In the genomic region with DNA sequence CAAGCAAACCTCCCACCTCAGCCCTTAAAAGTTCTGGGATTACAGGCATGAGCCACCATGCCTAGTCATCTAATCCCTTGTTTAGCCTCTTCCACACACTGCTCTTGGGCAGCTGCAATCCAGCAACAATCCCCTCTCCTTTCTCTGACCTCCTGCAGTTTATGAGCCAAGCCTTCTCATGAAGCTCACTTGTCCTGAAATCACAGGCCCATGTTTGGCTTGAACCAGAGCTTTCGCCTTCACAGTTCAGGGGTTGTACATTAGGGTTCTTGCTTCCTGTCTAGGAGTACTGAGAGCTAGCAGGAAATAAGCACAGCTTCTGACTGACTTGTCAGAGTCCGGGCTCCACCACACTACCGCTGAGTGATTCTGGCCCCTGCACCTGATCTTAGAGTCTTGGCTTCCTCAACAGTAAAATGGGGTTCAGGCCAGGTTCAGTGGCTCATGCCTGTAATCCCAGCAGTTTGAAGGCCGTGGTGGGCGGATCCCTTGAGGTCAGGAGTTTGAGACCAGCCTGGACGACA, we compare ENCODE assay signal across 2 cellular contexts.
TF ChIP-seq lines count a peak whose summit lies in the region.

No MANE protein-coding gene starts in this region.

TF ChIP-seq in GM23338, 12 proteins besides CTCF, POLR2A, EP300 and RAD21 (continued from another document):
- TF ChIP-seq, protein P1, sequence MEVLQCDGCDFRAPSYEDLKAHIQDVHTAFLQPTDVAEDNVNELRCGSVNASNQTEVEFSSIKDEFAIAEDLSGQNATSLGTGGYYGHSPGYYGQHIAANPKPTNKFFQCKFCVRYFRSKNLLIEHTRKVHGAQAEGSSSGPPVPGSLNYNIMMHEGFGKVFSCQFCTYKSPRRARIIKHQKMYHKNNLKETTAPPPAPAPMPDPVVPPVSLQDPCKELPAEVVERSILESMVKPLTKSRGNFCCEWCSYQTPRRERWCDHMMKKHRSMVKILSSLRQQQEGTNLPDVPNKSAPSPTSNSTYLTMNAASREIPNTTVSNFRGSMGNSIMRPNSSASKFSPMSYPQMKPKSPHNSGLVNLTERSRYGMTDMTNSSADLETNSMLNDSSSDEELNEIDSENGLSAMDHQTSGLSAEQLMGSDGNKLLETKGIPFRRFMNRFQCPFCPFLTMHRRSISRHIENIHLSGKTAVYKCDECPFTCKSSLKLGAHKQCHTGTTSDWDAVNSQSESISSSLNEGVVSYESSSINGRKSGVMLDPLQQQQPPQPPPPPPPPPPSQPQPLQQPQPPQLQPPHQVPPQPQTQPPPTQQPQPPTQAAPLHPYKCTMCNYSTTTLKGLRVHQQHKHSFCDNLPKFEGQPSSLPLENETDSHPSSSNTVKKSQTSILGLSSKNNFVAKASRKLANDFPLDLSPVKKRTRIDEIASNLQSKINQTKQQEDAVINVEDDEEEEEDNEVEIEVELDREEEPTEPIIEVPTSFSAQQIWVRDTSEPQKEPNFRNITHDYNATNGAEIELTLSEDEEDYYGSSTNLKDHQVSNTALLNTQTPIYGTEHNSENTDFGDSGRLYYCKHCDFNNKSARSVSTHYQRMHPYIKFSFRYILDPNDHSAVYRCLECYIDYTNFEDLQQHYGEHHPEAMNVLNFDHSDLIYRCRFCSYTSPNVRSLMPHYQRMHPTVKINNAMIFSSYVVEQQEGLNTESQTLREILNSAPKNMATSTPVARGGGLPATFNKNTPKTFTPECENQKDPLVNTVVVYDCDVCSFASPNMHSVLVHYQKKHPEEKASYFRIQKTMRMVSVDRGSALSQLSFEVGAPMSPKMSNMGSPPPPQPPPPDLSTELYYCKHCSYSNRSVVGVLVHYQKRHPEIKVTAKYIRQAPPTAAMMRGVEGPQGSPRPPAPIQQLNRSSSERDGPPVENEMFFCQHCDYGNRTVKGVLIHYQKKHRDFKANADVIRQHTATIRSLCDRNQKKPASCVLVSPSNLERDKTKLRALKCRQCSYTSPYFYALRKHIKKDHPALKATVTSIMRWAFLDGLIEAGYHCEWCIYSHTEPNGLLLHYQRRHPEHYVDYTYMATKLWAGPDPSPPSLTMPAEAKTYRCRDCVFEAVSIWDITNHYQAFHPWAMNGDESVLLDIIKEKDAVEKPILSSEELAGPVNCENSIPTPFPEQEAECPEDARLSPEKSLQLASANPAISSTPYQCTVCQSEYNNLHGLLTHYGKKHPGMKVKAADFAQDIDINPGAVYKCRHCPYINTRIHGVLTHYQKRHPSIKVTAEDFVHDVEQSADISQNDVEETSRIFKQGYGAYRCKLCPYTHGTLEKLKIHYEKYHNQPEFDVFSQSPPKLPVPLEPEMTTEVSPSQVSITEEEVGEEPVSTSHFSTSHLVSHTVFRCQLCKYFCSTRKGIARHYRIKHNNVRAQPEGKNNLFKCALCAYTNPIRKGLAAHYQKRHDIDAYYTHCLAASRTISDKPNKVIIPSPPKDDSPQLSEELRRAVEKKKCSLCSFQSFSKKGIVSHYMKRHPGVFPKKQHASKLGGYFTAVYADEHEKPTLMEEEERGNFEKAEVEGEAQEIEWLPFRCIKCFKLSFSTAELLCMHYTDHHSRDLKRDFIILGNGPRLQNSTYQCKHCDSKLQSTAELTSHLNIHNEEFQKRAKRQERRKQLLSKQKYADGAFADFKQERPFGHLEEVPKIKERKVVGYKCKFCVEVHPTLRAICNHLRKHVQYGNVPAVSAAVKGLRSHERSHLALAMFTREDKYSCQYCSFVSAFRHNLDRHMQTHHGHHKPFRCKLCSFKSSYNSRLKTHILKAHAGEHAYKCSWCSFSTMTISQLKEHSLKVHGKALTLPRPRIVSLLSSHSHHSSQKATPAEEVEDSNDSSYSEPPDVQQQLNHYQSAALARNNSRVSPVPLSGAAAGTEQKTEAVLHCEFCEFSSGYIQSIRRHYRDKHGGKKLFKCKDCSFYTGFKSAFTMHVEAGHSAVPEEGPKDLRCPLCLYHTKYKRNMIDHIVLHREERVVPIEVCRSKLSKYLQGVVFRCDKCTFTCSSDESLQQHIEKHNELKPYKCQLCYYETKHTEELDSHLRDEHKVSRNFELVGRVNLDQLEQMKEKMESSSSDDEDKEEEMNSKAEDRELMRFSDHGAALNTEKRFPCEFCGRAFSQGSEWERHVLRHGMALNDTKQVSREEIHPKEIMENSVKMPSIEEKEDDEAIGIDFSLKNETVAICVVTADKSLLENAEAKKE (CRISPR knock-in tag; IDR thresholded peaks at IDR 0.05): no peak
- no peak for TF ChIP-seq JUNB (IDR thresholded peaks at IDR 0.05; ENCODE audit: unreplicated experiment)
- TF ChIP-seq EZH2 (IDR thresholded peaks at IDR 0.05; ENCODE audit: low read depth, unreplicated experiment): no peak

TF ChIP-seq in HepG2, 621 proteins besides CTCF, POLR2A, EP300 and RAD21 (continued from another document):
- TF ChIP-seq, protein P2, sequence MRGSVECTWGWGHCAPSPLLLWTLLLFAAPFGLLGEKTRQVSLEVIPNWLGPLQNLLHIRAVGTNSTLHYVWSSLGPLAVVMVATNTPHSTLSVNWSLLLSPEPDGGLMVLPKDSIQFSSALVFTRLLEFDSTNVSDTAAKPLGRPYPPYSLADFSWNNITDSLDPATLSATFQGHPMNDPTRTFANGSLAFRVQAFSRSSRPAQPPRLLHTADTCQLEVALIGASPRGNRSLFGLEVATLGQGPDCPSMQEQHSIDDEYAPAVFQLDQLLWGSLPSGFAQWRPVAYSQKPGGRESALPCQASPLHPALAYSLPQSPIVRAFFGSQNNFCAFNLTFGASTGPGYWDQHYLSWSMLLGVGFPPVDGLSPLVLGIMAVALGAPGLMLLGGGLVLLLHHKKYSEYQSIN (CRISPR knock-in tag; IDR thresholded peaks at IDR 0.05; ENCODE audit: borderline replicate concordance): no peak
